Comparison of ENCODE assay signal across 19 cellular contexts in the genomic region with DNA sequence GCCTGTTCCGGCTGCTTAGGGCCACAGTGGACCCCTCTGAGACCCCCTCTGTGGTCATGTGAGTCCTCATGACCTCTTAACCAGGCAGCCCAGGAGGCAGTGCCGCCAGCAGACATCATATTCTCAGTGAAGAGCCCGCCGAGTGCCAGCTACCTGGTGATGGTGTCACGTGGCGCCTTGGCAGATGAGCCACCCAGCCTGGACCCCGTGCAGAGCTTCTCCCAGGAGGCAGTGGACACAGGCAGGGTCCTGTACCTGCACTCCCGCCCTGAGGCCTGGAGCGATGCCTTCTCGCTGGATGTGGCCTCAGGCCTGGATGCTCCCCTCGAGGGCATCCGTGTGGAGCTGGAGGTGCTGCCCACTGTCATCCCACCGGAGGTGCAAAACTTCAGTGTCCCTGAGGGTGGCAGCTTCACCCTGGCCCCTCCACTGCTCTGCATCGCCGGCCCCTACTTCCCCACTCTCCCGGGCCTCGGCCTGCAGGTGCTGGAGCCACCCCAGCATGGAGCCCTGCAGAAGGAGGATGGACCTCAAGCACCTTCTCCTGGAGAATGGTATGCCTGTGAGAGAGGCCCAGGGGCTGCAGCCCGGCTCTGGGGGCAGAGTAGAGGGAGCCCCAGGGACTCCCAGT.
DNase-seq lines count a peak whose midpoint lies in the region; ATAC-seq and TF ChIP-seq lines count a peak whose summit lies in the region.
"Had no signal": no experiment of that assay in that cellular context is flagged by ENCODE, and none has a peak within 500 bp of the region (broad histone marks: within the 10 kb centered on the region; RNA-seq: fewer than 3 reads in every experiment).

No MANE protein-coding gene starts in this region.

- H3K36me3 ChIP-seq in lower lobe of right lung (no peaks in the 10 kb centered on the region), spleen (no peaks in the 10 kb centered on the region)
- H3K36me3 ChIP-seq: HAP-1 had no signal

- H3K27ac Mint-ChIP-seq in activated naive CD8-positive, alpha-beta T cell treated with anti-CD3 and anti-CD28 coated beads, Interleukin-2, amount 10 ng/mL, durations not matched to agents 7 days and 5 days, result no peak overlapping the region
- H3K27ac Mint-ChIP-seq in activated naive CD8-positive, alpha-beta T cell treated with anti-CD3 and anti-CD28 coated beads for 36 hours, result no peak overlapping the region
- H3K27ac Mint-ChIP-seq in chondrocyte (ENCODE audit: unreplicated experiment), result no peak overlapping the region
- H3K27ac Mint-ChIP-seq: CD4-positive, CD25-positive, alpha-beta regulatory T cell had no signal

- TF ChIP-seq CTCF in chondrocyte (IDR thresholded peaks at IDR 0.05) (no peak), lower lobe of right lung (IDR thresholded peaks at IDR 0.05) (no peak), spleen (IDR thresholded peaks at IDR 0.05 in 8 of 11, conservative IDR thresholded peaks at IDR 0.05 in 3 of 11) (no peak)

- H3K4me3 ChIP-seq in lower lobe of right lung (no peak overlapping the region), spleen (no peak overlapping the region)
- H3K4me3 ChIP-seq: HAP-1 had no signal

- intact Hi-C loops in lower lobe of right lung (cut with DNase I) (no loop called here), spleen (cut with DNase I; ENCODE audit: low total_unique reads) (no loop called here)

- H3K4me1 ChIP-seq in lower lobe of right lung (no peaks in the 10 kb centered on the region), spleen (no peaks in the 10 kb centered on the region)
- H3K4me1 ChIP-seq: HAP-1 had no signal

- 77 to 95% (median 90%) methylated on average over 9 to 18 of the region's 18 CpGs for WGBS in spleen, 5 donors

- H3K9me3 Mint-ChIP-seq in activated naive CD8-positive, alpha-beta T cell treated with anti-CD3 and anti-CD28 coated beads, Interleukin-2, amount 10 ng/mL, durations not matched to agents 7 days and 5 days, result no peaks in the 10 kb centered on the region
- H3K9me3 Mint-ChIP-seq in activated naive CD8-positive, alpha-beta T cell treated with anti-CD3 and anti-CD28 coated beads for 36 hours, result no peaks in the 10 kb centered on the region
- H3K9me3 Mint-ChIP-seq in chondrocyte (ENCODE audit: low read depth), result no peaks in the 10 kb centered on the region
- H3K9me3 Mint-ChIP-seq: CD4-positive, CD25-positive, alpha-beta regulatory T cell had no signal

- peak; percentile 31 for DNase-seq in activated naive CD8-positive, alpha-beta T cell treated with anti-CD3 and anti-CD28 coated beads, Interleukin-2, amount 10 ng/mL, durations not matched to agents 7 days and 5 days
- no peak for DNase-seq in activated naive CD8-positive, alpha-beta T cell treated with anti-CD3 and anti-CD28 coated beads for 36 hours
- DNase-seq in chondrocyte (ENCODE audit: low spot score) (peak; percentile 86), lower lobe of right lung (peak; percentile 38), spleen (peak; percentile 56)
- DNase-seq in stimulated activated CD4-positive, alpha-beta T cell treated with anti-CD3 and anti-CD28 coated beads, Interleukin-15, amount 100 ng/mL, for 24 hours, result no peak
- DNase-seq in activated CD4-positive, alpha-beta T cell treated with anti-CD3 and anti-CD28 coated beads, Interleukin-2, amount 50 U/mL, for 4 hours, result no peak
- DNase-seq: CD4-positive, CD25-positive, alpha-beta regulatory T cell; COR-L47; DMS 273 treated with DMSO at 0.1 percent for 48 hours; DND-41; KG1; NCI-H1105 treated with DMSO at 0.1 percent for 48 hours; NCI-H1694; NCI-H2081 treated with DMSO at 0.1 percent for 48 hours; NCI-H510A; NCI-H748 treated with DMSO at 0.1 percent for 48 hours had no signal

- H3K27me3 Mint-ChIP-seq in activated naive CD8-positive, alpha-beta T cell treated with anti-CD3 and anti-CD28 coated beads, Interleukin-2, amount 10 ng/mL, durations not matched to agents 7 days and 5 days, result no peaks in the 10 kb centered on the region
- H3K27me3 Mint-ChIP-seq in activated naive CD8-positive, alpha-beta T cell treated with anti-CD3 and anti-CD28 coated beads for 36 hours, result no peaks in the 10 kb centered on the region
- no peaks in the 10 kb centered on the region for H3K27me3 Mint-ChIP-seq in chondrocyte (ENCODE audit: low read depth)
- H3K27me3 Mint-ChIP-seq: CD4-positive, CD25-positive, alpha-beta regulatory T cell had no signal

- H3K9me3 ChIP-seq in lower lobe of right lung (no peaks in the 10 kb centered on the region), spleen (no peaks in the 10 kb centered on the region)
- H3K9me3 ChIP-seq: HAP-1 had no signal

- no peak for TF ChIP-seq POLR2A in spleen (IDR thresholded peaks at IDR 0.05)

- no peaks in the 10 kb centered on the region for H3K4me1 Mint-ChIP-seq in activated naive CD8-positive, alpha-beta T cell treated with anti-CD3 and anti-CD28 coated beads, Interleukin-2, amount 10 ng/mL, durations not matched to agents 7 days and 5 days
- no peaks in the 10 kb centered on the region for H3K4me1 Mint-ChIP-seq in activated naive CD8-positive, alpha-beta T cell treated with anti-CD3 and anti-CD28 coated beads for 36 hours
- peaks cover 5% of the 10 kb centered on the region for H3K4me1 Mint-ChIP-seq in chondrocyte (ENCODE audit: low read depth)
- H3K4me1 Mint-ChIP-seq: CD4-positive, CD25-positive, alpha-beta regulatory T cell had no signal

- no peaks in the 10 kb centered on the region for H3K36me3 Mint-ChIP-seq in activated naive CD8-positive, alpha-beta T cell treated with anti-CD3 and anti-CD28 coated beads, Interleukin-2, amount 10 ng/mL, durations not matched to agents 7 days and 5 days
- no peaks in the 10 kb centered on the region for H3K36me3 Mint-ChIP-seq in activated naive CD8-positive, alpha-beta T cell treated with anti-CD3 and anti-CD28 coated beads for 36 hours
- H3K36me3 Mint-ChIP-seq in chondrocyte (ENCODE audit: low read depth), result peaks cover 8% of the 10 kb centered on the region
- H3K36me3 Mint-ChIP-seq: CD4-positive, CD25-positive, alpha-beta regulatory T cell had no signal

- H3K4me3 Mint-ChIP-seq in activated naive CD8-positive, alpha-beta T cell treated with anti-CD3 and anti-CD28 coated beads, Interleukin-2, amount 10 ng/mL, durations not matched to agents 7 days and 5 days, result no peak overlapping the region
- no peak overlapping the region for H3K4me3 Mint-ChIP-seq in activated naive CD8-positive, alpha-beta T cell treated with anti-CD3 and anti-CD28 coated beads for 36 hours
- H3K4me3 Mint-ChIP-seq in chondrocyte (ENCODE audit: unreplicated experiment), result no peak overlapping the region
- H3K4me3 Mint-ChIP-seq: CD4-positive, CD25-positive, alpha-beta regulatory T cell had no signal

- H3K27ac ChIP-seq in lower lobe of right lung (no peak overlapping the region), spleen (no peak overlapping the region)

- POLR2A ChIA-PET in activated naive CD8-positive, alpha-beta T cell treated with anti-CD3 and anti-CD28 coated beads, Interleukin-2, amount 10 ng/mL, durations not matched to agents 7 days and 5 days (lab: Charles Lee), result no interaction called here

- no peak for ATAC-seq in activated naive CD8-positive, alpha-beta T cell treated with anti-CD3 and anti-CD28 coated beads, Interleukin-2, amount 10 ng/mL, durations not matched to agents 7 days and 5 days (ENCODE audit: low read depth)
- ATAC-seq in lower lobe of right lung, result no peak
- ATAC-seq in GM18868 (IDR thresholded peaks at IDR 0.05; ENCODE audit: unreplicated experiment), result no peak

- H3K27me3 ChIP-seq in lower lobe of right lung (ENCODE audit: low read depth) (no peaks in the 10 kb centered on the region), spleen (replicated peaks in 1 of 7) (peaks cover 0 to 5% (median 0%) of the 10 kb centered on the region in 7 donors)

Comparison
In these comparisons a context has a peak if more than half of its experiments do, and no peak if none do; other contexts are left out.
1. DNase-seq: peak in activated naive CD8-positive, alpha-beta T cell treated with anti-CD3 and anti-CD28 coated beads, Interleukin-2, amount 10 ng/mL, durations not matched to agents 7 days and 5 days (single experiment), chondrocyte (single experiment), lower lobe of right lung (single experiment) and spleen (single experiment); none in activated naive CD8-positive, alpha-beta T cell treated with anti-CD3 and anti-CD28 coated beads for 36 hours (single experiment), stimulated activated CD4-positive, alpha-beta T cell treated with anti-CD3 and anti-CD28 coated beads, Interleukin-15, amount 100 ng/mL, for 24 hours (single experiment) and activated CD4-positive, alpha-beta T cell treated with anti-CD3 and anti-CD28 coated beads, Interleukin-2, amount 50 U/mL, for 4 hours (0 of 2).